23 cellular contexts compared by ENCODE assay signal in genomic region chr7:2325028-2325625, GRCh38. TPM values are rescaled to one million over a fixed set of nuclear protein-coding genes. Genes with fewer than 3 reads are reported as not detected.
DNase-seq lines count a peak whose midpoint lies in the region; ATAC-seq and TF ChIP-seq lines count a peak whose summit lies in the region.
"Had no signal": no experiment of that assay in that cellular context is flagged by ENCODE, and none has a peak within 500 bp of the region (broad histone marks: within the 10 kb centered on the region; RNA-seq: fewer than 3 reads in every experiment).

No MANE protein-coding gene starts in this region.

- H3K27ac ChIP-seq in A673 (ENCODE audit: low read depth, low read length, poor library complexity, severe bottlenecking): no peak overlapping the region
- H3K27ac ChIP-seq: 22Rv1, neutrophil, uterus had no signal

- H3K9me3 ChIP-seq in A673 (ENCODE audit: low read depth, low read length, poor library complexity, severe bottlenecking): no peaks in the 10 kb centered on the region
- H3K9me3 ChIP-seq: BE2C, heart left ventricle, neutrophil, uterus had no signal

- CTCF ChIA-PET in WTC11 (lab: Charles Lee): interaction anchor here (0.6 to 1.2 kb wide), 2 partner anchors 23 to 412 kb away, joined by 4 to 5 read pairs; no protein-coding TSS in a partner anchor
- CTCF ChIA-PET in A673 (lab: Charles Lee): no interaction called here

- peak overlapping the region; percentile 74; the same call in 1 of the 2 replicates for H3K27ac Mint-ChIP-seq in WTC11
- H3K27ac Mint-ChIP-seq: activated B cell treated with CpG ODN at 0.5 μM for 24 hours; activated CD4-positive, alpha-beta memory T cell treated with anti-CD3 and anti-CD28 coated beads for 36 hours had no signal

- no peaks in the 10 kb centered on the region for H3K4me1 ChIP-seq in A673 (ENCODE audit: insufficient read depth, low read length, poor library complexity, severe bottlenecking)
- H3K4me1 ChIP-seq: BE2C, uterus had no signal

- peak; percentile 17 to 57 for DNase-seq in NOMO-1 (lab: John Stamatoyannopoulos, UW; ENCODE audit: unreplicated experiment in 2 of 2)
- DNase-seq in NOMO-1 treated with dmso at 0.1 percent for 144 hours (lab: John Stamatoyannopoulos, UW; ENCODE audit: unreplicated experiment): no peak
- peak; percentile 92 for DNase-seq in MV-4-11 (lab: John Stamatoyannopoulos, UW)
- DNase-seq in WTC11 (ENCODE audit: low spot score): no peak
- no peak for DNase-seq in omental fat pad (ENCODE audit: low spot score)
- DNase-seq in A673 (ENCODE audit: low spot score): no peak
- no peak for DNase-seq in NCI-H2081 treated with DMSO at 0.1 percent for 48 hours (lab: John Stamatoyannopoulos, UW)
- no peak for DNase-seq in posterior vena cava (ENCODE audit: low spot score)
- DNase-seq: activated B cell treated with CpG ODN at 0.5 μM for 24 hours; activated CD4-positive, alpha-beta memory T cell treated with anti-CD3 and anti-CD28 coated beads for 36 hours; activated gamma-delta T cell treated with Interleukin-2 at 50 U/mL for 16 hours; activated T-cell treated with anti-CD3 and anti-CD28 coated beads for 4 hours; amygdala; BE2C; dermis blood vessel endothelial cell; H7; heart left ventricle; NCI-H1417; NCI-H2171; NCI-H524 treated with DMSO at 0.1 percent for 48 hours; uterus had no signal

- TF ChIP-seq CTCF in WTC11 (IDR thresholded peaks at IDR 0.05): no peak
- no peak for TF ChIP-seq CTCF in omental fat pad (IDR thresholded peaks at IDR 0.05)
- no peak for TF ChIP-seq CTCF in A673 (conservative IDR thresholded peaks at IDR 0.05; ENCODE audit: low read depth, low read length)

- no peaks in the 10 kb centered on the region for H3K27me3 Mint-ChIP-seq in WTC11 (ENCODE audit: low read depth)
- H3K27me3 Mint-ChIP-seq: activated B cell treated with CpG ODN at 0.5 μM for 24 hours; activated CD4-positive, alpha-beta memory T cell treated with anti-CD3 and anti-CD28 coated beads for 36 hours had no signal

- no peaks in the 10 kb centered on the region for H3K9me3 Mint-ChIP-seq in WTC11
- H3K9me3 Mint-ChIP-seq: activated B cell treated with CpG ODN at 0.5 μM for 24 hours; activated CD4-positive, alpha-beta memory T cell treated with anti-CD3 and anti-CD28 coated beads for 36 hours had no signal

- no peak overlapping the region for H3K4me3 Mint-ChIP-seq in WTC11
- H3K4me3 Mint-ChIP-seq: activated B cell treated with CpG ODN at 0.5 μM for 24 hours; activated CD4-positive, alpha-beta memory T cell treated with anti-CD3 and anti-CD28 coated beads for 36 hours had no signal

- no peaks in the 10 kb centered on the region for H3K27me3 ChIP-seq in A673 (replicated peaks; ENCODE audit: insufficient read depth, low read depth, low read length, poor library complexity)
- H3K27me3 ChIP-seq: heart left ventricle, neutrophil, uterus had no signal

- ATAC-seq in WTC11 (no peak), omental fat pad (ENCODE audit: low FRiP score) (peak; percentile 37)

- no TSS peak for BruUV-seq in A673 (replicated peaks; lab: Mats Ljungman, UMichigan)

- H3K36me3 Mint-ChIP-seq in WTC11: no peaks in the 10 kb centered on the region
- H3K36me3 Mint-ChIP-seq: activated CD4-positive, alpha-beta memory T cell treated with anti-CD3 and anti-CD28 coated beads for 36 hours had no signal

- H3K4me3 ChIP-seq in A673 (ENCODE audit: low read depth, low read length, poor library complexity, severe bottlenecking): no peak overlapping the region
- H3K4me3 ChIP-seq: heart left ventricle, uterus had no signal

- H3K36me3 ChIP-seq in A673 (ENCODE audit: insufficient read depth, low read length, poor library complexity, severe bottlenecking): no peaks in the 10 kb centered on the region
- H3K36me3 ChIP-seq: BE2C, heart left ventricle, neutrophil, uterus had no signal

- POLR2A ChIA-PET in WTC11 (lab: Charles Lee): no interaction called here
- POLR2A ChIA-PET in A673 (lab: Charles Lee; ENCODE audit: low non-redundant PET): no interaction called here

- intact Hi-C loops in A673 (cut with micrococcal nuclease; ENCODE audit: unreplicated experiment) (no loop called here), posterior vena cava (cut with DNase I) (no loop called here)

- H3K4me1 Mint-ChIP-seq in WTC11: no peaks in the 10 kb centered on the region

TF ChIP-seq in WTC11, 78 proteins besides CTCF, POLR2A, EP300 and RAD21 (continues in another document):
- TF ChIP-seq GTF2I (CRISPR knock-in tag; conservative IDR thresholded peaks at IDR 0.05) (no peak), ZNF219 (CRISPR knock-in tag; IDR thresholded peaks at IDR 0.05; ENCODE audit: borderline replicate concordance) (no peak), AR (CRISPR knock-in tag; IDR thresholded peaks at IDR 0.05) (no peak), MAX (CRISPR knock-in tag; IDR thresholded peaks at IDR 0.05) (no peak), NFYB (CRISPR knock-in tag; conservative IDR thresholded peaks at IDR 0.05; ENCODE audit: low read depth) (no peak), OVOL2 (CRISPR knock-in tag; IDR thresholded peaks at IDR 0.05; ENCODE audit: borderline replicate concordance) (no peak), SMAD3 (CRISPR knock-in tag; IDR thresholded peaks at IDR 0.05; ENCODE audit: borderline replicate concordance) (no peak), MXD4 (CRISPR knock-in tag; IDR thresholded peaks at IDR 0.05; ENCODE audit: borderline replicate concordance) (no peak), ZNF512 (CRISPR knock-in tag; IDR thresholded peaks at IDR 0.05; ENCODE audit: borderline replicate concordance) (no peak), FOXP4 (CRISPR knock-in tag; IDR thresholded peaks at IDR 0.05) (no peak), EMX1 (CRISPR knock-in tag; IDR thresholded peaks at IDR 0.05) (no peak), ZNF138 (CRISPR knock-in tag; conservative IDR thresholded peaks at IDR 0.05) (no peak), TP53 (CRISPR knock-in tag; IDR thresholded peaks at IDR 0.05) (no peak), USF1 (CRISPR knock-in tag; IDR thresholded peaks at IDR 0.05) (no peak)

RNA-seq across cellular contexts. Expression of gene SNX8, which starts 10.9 kb away (rescaled TPM):
- total RNA-seq in WTC11 (2021) (44.9 to 50.8 TPM (median 49.6 TPM) in 3 replicates), omental fat pad (10 to 100 TPM; 18.6 to 50.1 (median 26.7) TPM), A673 (2021) (42.9 and 52.1 TPM in 2 replicates), posterior vena cava (10 to 100 TPM; 34.2 to 35.9 TPM)

RNA-seq across cellular contexts. Expression of gene EIF3B, which starts 29.5 kb away (rescaled TPM):
- total RNA-seq in WTC11 (2021) (300 to 361 TPM (median 304 TPM) in 3 replicates), omental fat pad (100 to 1,000 TPM; 116 to 251 (median 122) TPM), A673 (2021) (356 and 364 TPM in 2 replicates), posterior vena cava (10 to 100 TPM; 78.1 to 90.1 TPM)

Comparison
In these comparisons a context has a peak if more than half of its experiments do, and no peak if none do; other contexts are left out.
1. DNase-seq: peak in NOMO-1 (2 of 2) and MV-4-11 (single experiment); none in NOMO-1 treated with dmso at 0.1 percent for 144 hours (single experiment), WTC11 (single experiment), omental fat pad (single experiment), A673 (single experiment), NCI-H2081 treated with DMSO at 0.1 percent for 48 hours (single experiment) and posterior vena cava (single experiment).